In the genomic region with DNA sequence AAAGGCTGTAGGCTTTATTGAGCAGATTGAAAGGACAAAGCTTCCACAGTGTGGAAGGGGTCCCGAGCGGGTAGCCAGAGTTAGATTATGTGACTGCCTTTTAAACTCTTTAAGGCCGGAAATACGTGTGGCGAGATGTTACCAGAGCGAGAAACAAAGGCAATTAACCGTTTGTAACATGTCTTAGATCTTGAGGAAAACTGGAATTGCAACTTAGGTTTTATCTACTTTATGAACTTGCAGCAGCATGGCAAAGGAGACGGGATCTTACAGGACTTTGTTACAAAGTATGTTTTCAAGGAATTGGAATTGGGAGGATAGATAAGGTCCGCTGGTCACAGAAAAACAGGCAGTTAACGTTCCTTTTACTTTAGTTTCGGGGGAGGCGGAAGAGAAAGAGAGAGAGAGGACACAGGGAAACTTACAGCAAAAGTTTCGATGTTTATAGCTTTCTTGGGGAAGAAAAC, we compare ENCODE assay signal across 12 cellular contexts.
DNase-seq lines count a peak whose midpoint lies in the region; ATAC-seq and TF ChIP-seq lines count a peak whose summit lies in the region.
"Had no signal": no experiment of that assay in that cellular context is flagged by ENCODE, and none has a peak within 500 bp of the region (broad histone marks: within the 10 kb centered on the region; RNA-seq: fewer than 3 reads in every experiment).

No MANE protein-coding gene starts in this region.

- no peaks in the 10 kb centered on the region for H3K36me3 ChIP-seq in DOHH2 (ENCODE audit: control insufficient read depth, low read length)
- no peaks in the 10 kb centered on the region for H3K36me3 ChIP-seq in adrenal gland (replicated peaks in 1 of 2)
- H3K36me3 ChIP-seq: left lung had no signal

- TF ChIP-seq CTCF in DOHH2 (IDR thresholded peaks at IDR 0.05; ENCODE audit: low read depth, low read length, poor library complexity, severe bottlenecking): no peak
- TF ChIP-seq CTCF in choroid plexus epithelial cell (conservative IDR thresholded peaks at IDR 0.05; ENCODE audit: low read depth, low read length): no peak
- no peak for TF ChIP-seq CTCF in nephron (IDR thresholded peaks at IDR 0.05; ENCODE audit: unreplicated experiment in 3 of 3)
- no peak for TF ChIP-seq CTCF in adrenal gland (IDR thresholded peaks at IDR 0.05)

- no peaks in the 10 kb centered on the region for H4K20me1 ChIP-seq in DOHH2 (ENCODE audit: control insufficient read depth, insufficient read depth, low read depth, low read length)

- peak overlapping the region; percentile 54 for H3K4me2 ChIP-seq in DOHH2 (ENCODE audit: low read length)

- no peaks in the 10 kb centered on the region for H3F3A ChIP-seq in DOHH2 (ENCODE audit: control insufficient read depth, insufficient read depth)

- no peaks in the 10 kb centered on the region for H3K27me3 ChIP-seq in DOHH2 (ENCODE audit: control insufficient read depth, low read length)
- no peaks in the 10 kb centered on the region for H3K27me3 ChIP-seq in adrenal gland
- H3K27me3 ChIP-seq: left lung had no signal

- no peaks in the 10 kb centered on the region for H3K36me3 Mint-ChIP-seq in nephron (ENCODE audit: low read depth)

- 36 to 53% (median 42%) methylated on average over 13 of the region's 13 CpGs for WGBS in adrenal gland, 4 donors

- H3K27ac Mint-ChIP-seq in nephron: peak overlapping the region; percentile 70 to 77 (median 74)

- no peak for TF ChIP-seq POLR2A in adrenal gland (IDR thresholded peaks at IDR 0.05)

- intact Hi-C loops in adrenal gland (cut with DNase I): no loop called here

- ATAC-seq in activated CD4-positive, CD25-positive, alpha-beta regulatory T cell treated with anti-CD3 and anti-CD28 coated beads, Interleukin-2, amount 50 U/mL, for 24 hours: no peak
- no peak for ATAC-seq in GM18502 (IDR thresholded peaks at IDR 0.05; ENCODE audit: poor library complexity, unreplicated experiment)
- ATAC-seq: left lung had no signal

- no peaks in the 10 kb centered on the region for H3K9me2 ChIP-seq in DOHH2 (replicated peaks; ENCODE audit: control insufficient read depth, low read length)

- H3K4me1 Mint-ChIP-seq in nephron: no peaks in the 10 kb centered on the region

- no peak overlapping the region for H3K27ac ChIP-seq in DOHH2 (ENCODE audit: low read depth, low read length)
- no peak overlapping the region for H3K27ac ChIP-seq in adrenal gland
- H3K27ac ChIP-seq: left lung had no signal

- H3K4me3 Mint-ChIP-seq in nephron: peak overlapping the region; percentile 63 to 82 (median 76)

- peak overlapping the region; percentile 48 for H3K4me3 ChIP-seq in DOHH2 (ENCODE audit: low read length)
- peak overlapping the region; percentile 47 for H3K4me3 ChIP-seq in choroid plexus epithelial cell (ENCODE audit: low read depth, low read length)
- H3K4me3 ChIP-seq in adrenal gland: no peak overlapping the region
- H3K4me3 ChIP-seq: left lung had no signal

- DNase-seq in MV-4-11 (lab: John Stamatoyannopoulos, UW): peak; percentile 42
- DNase-seq in choroid plexus epithelial cell (ENCODE audit: low read depth): peak; percentile 19
- DNase-seq in adrenal gland: no peak
- no peak for DNase-seq in NCI-H226
- DNase-seq: left lung, NCI-H1417, NCI-H774, retina had no signal

- no peaks in the 10 kb centered on the region for H3K79me2 ChIP-seq in DOHH2 (ENCODE audit: control insufficient read depth, low read length)

- peaks cover 2% of the 10 kb centered on the region for H3K9me3 Mint-ChIP-seq in nephron

- peaks cover 3% of the 10 kb centered on the region for H3K27me3 Mint-ChIP-seq in nephron (ENCODE audit: low read depth)

- H3K4me1 ChIP-seq in DOHH2 (ENCODE audit: control insufficient read depth, low read length): peaks cover 13% of the 10 kb centered on the region
- H3K4me1 ChIP-seq in adrenal gland (replicated peaks in 1 of 2): no peaks in the 10 kb centered on the region
- H3K4me1 ChIP-seq: left lung had no signal

- H3K9me3 ChIP-seq in DOHH2 (ENCODE audit: control insufficient read depth, insufficient read depth, low read length) (peaks cover 8% of the 10 kb centered on the region; the same call in 1 of the 2 replicates), adrenal gland (replicated peaks in 1 of 3) (no peaks in the 10 kb centered on the region)

Comparison
In these comparisons a context has a peak if more than half of its experiments do, and no peak if none do; other contexts are left out.
1. H3K4me3 ChIP-seq: peak in DOHH2 (single experiment) and choroid plexus epithelial cell (single experiment); none in adrenal gland (0 of 4).
2. DNase-seq: peak in MV-4-11 (single experiment) and choroid plexus epithelial cell (single experiment); none in adrenal gland (0 of 7) and NCI-H226 (single experiment).